14 cellular contexts compared by ENCODE assay signal in genomic region chr12:15208140-15208539, GRCh38. TPM values are rescaled to one million over a fixed set of nuclear protein-coding genes. Genes with fewer than 3 reads are reported as not detected.
DNase-seq lines count a peak whose midpoint lies in the region; ATAC-seq and TF ChIP-seq lines count a peak whose summit lies in the region.
"Had no signal": no experiment of that assay in that cellular context is flagged by ENCODE, and none has a peak within 500 bp of the region (broad histone marks: within the 10 kb centered on the region; RNA-seq: fewer than 3 reads in every experiment).

No MANE protein-coding gene starts in this region.

- peak overlapping the region; percentile 93 for H3K27ac Mint-ChIP-seq in osteocyte (ENCODE audit: unreplicated experiment)
- H3K27ac Mint-ChIP-seq: activated CD8-positive, alpha-beta T cell treated with anti-CD3 and anti-CD28 coated beads, Interleukin-2, amount 10 ng/mL, durations not matched to agents 7 days and 5 days; activated naive CD8-positive, alpha-beta T cell treated with anti-CD3 and anti-CD28 coated beads, Interleukin-2, amount 50 U/mL, for 24 hours; CD4-positive, alpha-beta memory T cell; IgD-negative memory B cell had no signal

- H3K9me3 Mint-ChIP-seq in osteocyte (ENCODE audit: unreplicated experiment) = peaks cover 8% of the 10 kb centered on the region
- H3K9me3 Mint-ChIP-seq: activated naive CD8-positive, alpha-beta T cell treated with anti-CD3 and anti-CD28 coated beads, Interleukin-2, amount 50 U/mL, for 24 hours; CD4-positive, alpha-beta memory T cell; IgD-negative memory B cell had no signal

- no peaks in the 10 kb centered on the region for H3K9me3 ChIP-seq in adrenal gland (replicated peaks in 1 of 3)
- H3K9me3 ChIP-seq in left lung = no peaks in the 10 kb centered on the region

- peaks cover 52% of the 10 kb centered on the region for H3K36me3 Mint-ChIP-seq in osteocyte (ENCODE audit: unreplicated experiment)
- H3K36me3 Mint-ChIP-seq: CD4-positive, alpha-beta memory T cell; IgD-negative memory B cell had no signal

- TF ChIP-seq POLR2A in adrenal gland (IDR thresholded peaks at IDR 0.05) = no peak

- H3K36me3 ChIP-seq in adrenal gland (replicated peaks in 1 of 2) (peaks cover 0 to 6% of the 10 kb centered on the region in 2 donors), left lung (no peaks in the 10 kb centered on the region)

- TF ChIP-seq CTCF in C4-2B (conservative IDR thresholded peaks at IDR 0.05) (peak; percentile 20; the same call in 1 of the 2 replicates), adrenal gland (IDR thresholded peaks at IDR 0.05) (peak in 5 of 6 experiments; percentile 9 to 52 (median 37)), foreskin fibroblast (IDR thresholded peaks at IDR 0.05; ENCODE audit: low read depth, low read length) (peak; percentile 11), osteocyte (IDR thresholded peaks at IDR 0.05) (peak; percentile 47), left lung (IDR thresholded peaks at IDR 0.05) (no peak)

- ATAC-seq in left lung (no peak), HG03521 (IDR thresholded peaks at IDR 0.05; ENCODE audit: unreplicated experiment) (no peak)
- ATAC-seq: activated CD8-positive, alpha-beta T cell treated with anti-CD3 and anti-CD28 coated beads, Interleukin-2, amount 10 ng/mL, durations not matched to agents 7 days and 5 days; activated naive CD8-positive, alpha-beta T cell treated with anti-CD3 and anti-CD28 coated beads, Interleukin-2, amount 50 U/mL, for 24 hours had no signal

- H3K27ac ChIP-seq in C4-2B (no peak overlapping the region), adrenal gland (peak overlapping the region; percentile 1 to 88 (median 85)), left lung (peak overlapping the region in 1 of 2 donors; percentile 65)

- DNase-seq in adrenal gland (no peak), foreskin fibroblast (peak in 1 of 2 donors; percentile 39), osteocyte (ENCODE audit: extremely low spot score, unreplicated experiment) (no peak), left lung (no peak), CD1c-positive myeloid dendritic cell (ENCODE audit: extremely low spot score) (no peak), cortex of kidney (lab: John Stamatoyannopoulos, UW) (no peak)
- DNase-seq: activated CD8-positive, alpha-beta T cell treated with anti-CD3 and anti-CD28 coated beads, Interleukin-2, amount 10 ng/mL, durations not matched to agents 7 days and 5 days; activated naive CD8-positive, alpha-beta T cell treated with anti-CD3 and anti-CD28 coated beads, Interleukin-2, amount 50 U/mL, for 24 hours; CD4-positive, alpha-beta memory T cell; NCI-H446; stimulated activated naive CD4-positive, alpha-beta T cell treated with Interleukin-2 at 50 U/mL for 16 hours had no signal

- peaks cover 36 to 49% of the 10 kb centered on the region in 2 donors for H3K4me1 ChIP-seq in adrenal gland (replicated peaks in 1 of 2)
- H3K4me1 ChIP-seq in left lung = no peaks in the 10 kb centered on the region

- no peaks in the 10 kb centered on the region for H3K27me3 Mint-ChIP-seq in osteocyte (ENCODE audit: unreplicated experiment)

- no peaks in the 10 kb centered on the region for H3K27me3 ChIP-seq in adrenal gland
- H3K27me3 ChIP-seq in left lung = no peaks in the 10 kb centered on the region

- peaks cover 72% of the 10 kb centered on the region for H3K4me1 Mint-ChIP-seq in osteocyte (ENCODE audit: unreplicated experiment)
- H3K4me1 Mint-ChIP-seq: activated naive CD8-positive, alpha-beta T cell treated with anti-CD3 and anti-CD28 coated beads, Interleukin-2, amount 50 U/mL, for 24 hours; CD4-positive, alpha-beta memory T cell; IgD-negative memory B cell had no signal

- H3K4me3 Mint-ChIP-seq in osteocyte (ENCODE audit: unreplicated experiment) = no peak overlapping the region
- H3K4me3 Mint-ChIP-seq: activated CD8-positive, alpha-beta T cell treated with anti-CD3 and anti-CD28 coated beads, Interleukin-2, amount 10 ng/mL, durations not matched to agents 7 days and 5 days; activated naive CD8-positive, alpha-beta T cell treated with anti-CD3 and anti-CD28 coated beads, Interleukin-2, amount 50 U/mL, for 24 hours; CD4-positive, alpha-beta memory T cell; IgD-negative memory B cell had no signal

- intact Hi-C loops in adrenal gland (cut with DNase I) = no loop called here
- intact Hi-C loops in left lung (cut with DNase I) = no loop called here

- H3K4me3 ChIP-seq in adrenal gland (no peak overlapping the region), foreskin fibroblast (ENCODE audit: low read depth in 1 of 2, low read length in 2 of 2) (no peak overlapping the region), left lung (no peak overlapping the region)

- WGBS in adrenal gland, 4 donors = 84 to 89% (median 87%) methylated on average over 2 of the region's 2 CpGs

RNA-seq across cellular contexts. Expression of gene RERG, which starts 13.1 kb away (rescaled TPM):
- total RNA-seq in adrenal gland (100 to 1,000 TPM in 3 of 8 donors, 10 to 100 TPM in 5; 20.4 to 146 (median 87.9) TPM), osteocyte (83.8 and 92.7 TPM in 2 replicates), left lung (10 to 100 TPM; 11.5 to 12.4 TPM)
- polyA plus RNA-seq in adrenal gland = 10 to 100 TPM; 33.5 to 47.9 (median 39.3) TPM
- total RNA-seq: activated CD8-positive, alpha-beta T cell treated with anti-CD3 and anti-CD28 coated beads, Interleukin-2, amount 10 ng/mL, durations not matched to agents 7 days and 5 days; CD4-positive, alpha-beta memory T cell had no signal
- polyA plus RNA-seq: CD4-positive, alpha-beta memory T cell; IgD-negative memory B cell had no signal

Comparison
In these comparisons a context has a peak if more than half of its experiments do, and no peak if none do; other contexts are left out.
1. CTCF ChIP-seq: peak in C4-2B (single experiment), adrenal gland (5 of 6), foreskin fibroblast (single experiment) and osteocyte (single experiment); none in left lung (0 of 2).